Comparison of ENCODE assay signal across 12 cellular contexts in genomic region chr4:8168232-8168631, GRCh38. TPM values are rescaled to one million over a fixed set of nuclear protein-coding genes. Genes with fewer than 3 reads are reported as not detected.
DNase-seq lines count a peak whose midpoint lies in the region; ATAC-seq, FAIRE-seq and TF ChIP-seq lines count a peak whose summit lies in the region.
"Had no signal": no experiment of that assay in that cellular context is flagged by ENCODE, and none has a peak within 500 bp of the region (broad histone marks: within the 10 kb centered on the region; RNA-seq: fewer than 3 reads in every experiment).

No MANE protein-coding gene starts in this region.

- no peak for ATAC-seq in HepG2
- no peak for ATAC-seq in foreskin keratinocyte
- no peak for ATAC-seq in HG03095 (IDR thresholded peaks at IDR 0.05; ENCODE audit: unreplicated experiment)
- no peak for ATAC-seq in HG03442 (IDR thresholded peaks at IDR 0.05; ENCODE audit: unreplicated experiment)
- no peak for ATAC-seq in GM19455 (IDR thresholded peaks at IDR 0.05; ENCODE audit: unreplicated experiment)
- ATAC-seq: stimulated activated effector memory CD8-positive, alpha-beta T cell treated with anti-CD3 and anti-CD28 coated beads, Interleukin-12 subunit alpha, Interleukin-12 subunit beta, amount 100 ng/mL, for 72 hours had no signal

- no peaks in the 10 kb centered on the region for H3K4me1 ChIP-seq in liver (ENCODE audit: control insufficient read depth in 4 of 4, insufficient read depth in 4 of 4, low read length in 3 of 4)
- no peaks in the 10 kb centered on the region for H3K4me1 ChIP-seq in HepG2 (ENCODE audit: insufficient read depth, low read length)
- no peaks in the 10 kb centered on the region for H3K4me1 ChIP-seq in adrenal gland (replicated peaks in 1 of 2)
- H3K4me1 ChIP-seq in foreskin keratinocyte: peaks cover 9% of the 10 kb centered on the region

- TF ChIP-seq EP300 in HepG2 (IDR thresholded peaks at IDR 0.05; ENCODE audit: low read depth in 2 of 2, low read length in 2 of 2) (no peak), HepG2 (CRISPR knock-in tag; IDR thresholded peaks at IDR 0.05; ENCODE audit: borderline replicate concordance) (no peak)

- no peaks in the 10 kb centered on the region for H3K27me3 ChIP-seq in liver (ENCODE audit: control insufficient read depth in 4 of 4, insufficient read depth in 4 of 4, low read length in 3 of 4)
- peaks cover 8 to 52% of the 10 kb centered on the region in 2 experiments; a peak in 3 of 5 replicates for H3K27me3 ChIP-seq in HepG2 (ENCODE audit: control insufficient read depth in 1 of 2, insufficient read depth in 2 of 2, low read length in 2 of 2)
- no peaks in the 10 kb centered on the region for H3K27me3 ChIP-seq in adrenal gland
- peaks cover 5% of the 10 kb centered on the region for H3K27me3 ChIP-seq in foreskin keratinocyte

- FAIRE-seq in HepG2 (lab: Jason Lieb, UNC): no peak

- TF ChIP-seq RAD21 in liver (IDR thresholded peaks at IDR 0.05): no peak
- TF ChIP-seq RAD21 in HepG2 (CRISPR knock-in tag; IDR thresholded peaks at IDR 0.05): no peak

- BruUV-seq in HepG2 (replicated peaks; lab: Mats Ljungman, UMichigan): no TSS peak

- intact Hi-C loops in HepG2 (cut with micrococcal nuclease; ENCODE audit: unreplicated experiment): no loop called here
- intact Hi-C loops in adrenal gland (cut with DNase I): loop anchor here in 1 of 2 donors (10.0 kb wide), 1 partner anchor 257 kb away; no protein-coding TSS in a partner anchor

- H3K36me3 ChIP-seq in liver (ENCODE audit: control insufficient read depth in 4 of 4, insufficient read depth in 3 of 4, low read depth in 1 of 4, low read length in 3 of 4) (no peaks in the 10 kb centered on the region), HepG2 (replicated peaks in 1 of 2; ENCODE audit: control insufficient read depth in 1 of 2, insufficient read depth in 2 of 2, low read length in 2 of 2) (no peaks in the 10 kb centered on the region), adrenal gland (replicated peaks in 1 of 2) (no peaks in the 10 kb centered on the region)

- no peak for TF ChIP-seq POLR2A in HepG2 (IDR thresholded peaks at IDR 0.05; ENCODE audit: insufficient read depth in 1 of 2, low read depth in 2 of 2, low read length in 2 of 2)
- TF ChIP-seq POLR2A in adrenal gland (IDR thresholded peaks at IDR 0.05): no peak

- H4K20me1 ChIP-seq in HepG2 (ENCODE audit: insufficient read depth, low read length): no peaks in the 10 kb centered on the region

- no peak for DNase-seq in HepG2 (ENCODE audit: low spot score)
- DNase-seq in adrenal gland: no peak
- no peak for DNase-seq in foreskin keratinocyte
- no peak for DNase-seq in stimulated activated CD4-positive, alpha-beta T cell treated with anti-CD3 and anti-CD28 coated beads, Interleukin-2, amount 100 ng/mL, for 48 hours
- DNase-seq: activated CD4-positive, alpha-beta T cell treated with anti-CD3 and anti-CD28 coated beads, Interleukin-2, amount 50 U/mL, for 1 hour; activated naive CD4-positive, alpha-beta T cell treated with anti-CD3 and anti-CD28 coated beads, Interleukin-2, amount 50 U/mL, for 16 hours; stimulated activated CD4-positive, alpha-beta T cell treated with anti-CD3 and anti-CD28 coated beads, Interleukin-12 subunit alpha, Interleukin-12 subunit beta, amount 100 ng/mL, for 4 hours had no signal

- POLR2A ChIA-PET in HepG2 (lab: Yijun Ruan, JAX): no interaction called here

- peak overlapping the region in 1 of 2 donors; percentile 16 for H3K27ac ChIP-seq in liver (ENCODE audit: low read depth in 1 of 2, low read length in 2 of 2)
- no peak overlapping the region for H3K27ac ChIP-seq in HepG2 (ENCODE audit: extremely low read length, insufficient read depth, low read length)
- peak overlapping the region in 1 of 5 donors; percentile 83 for H3K27ac ChIP-seq in adrenal gland
- H3K27ac ChIP-seq in foreskin keratinocyte: no peak overlapping the region

- H2AFZ ChIP-seq in HepG2 (ENCODE audit: low read length): no peak overlapping the region

- H3K4me3 ChIP-seq in liver (ENCODE audit: low read depth in 1 of 3, low read length in 3 of 3): no peak overlapping the region
- H3K4me3 ChIP-seq in HepG2 (replicated peaks in 1 of 3; ENCODE audit: insufficient read depth in 1 of 3, low read depth in 2 of 3, low read length in 3 of 3): no peak overlapping the region
- H3K4me3 ChIP-seq in adrenal gland: no peak overlapping the region

- H3K9ac ChIP-seq in liver (ENCODE audit: low read depth in 1 of 2, low read length in 2 of 2) (no peak overlapping the region), HepG2 (ENCODE audit: insufficient read depth, low read depth, low read length) (no peak overlapping the region)

- in situ Hi-C loops in HepG2 (cut with HindIII; ENCODE audit: extremely low pct_ligation_motif_present, low pct_unique_long_range_greater_than_20kb): loop anchor here (10.0 kb wide), 1 partner anchor 237 kb away; no protein-coding TSS in a partner anchor

- H3K9me3 ChIP-seq in liver (ENCODE audit: control insufficient read depth in 4 of 4, low read length in 3 of 4) (peaks cover 2 to 8% (median 6%) of the 10 kb centered on the region in 4 donors), HepG2 (ENCODE audit: low read length) (peaks cover 5% of the 10 kb centered on the region; the same call in 1 of the 2 replicates), adrenal gland (replicated peaks in 1 of 3) (no peaks in the 10 kb centered on the region)

- TF ChIP-seq CTCF in liver (IDR thresholded peaks at IDR 0.05; ENCODE audit: low read depth, low read length, missing input control): peak; percentile 33
- TF ChIP-seq CTCF in HepG2 (CRISPR knock-in tag; IDR thresholded peaks at IDR 0.05): no peak
- TF ChIP-seq CTCF in adrenal gland (IDR thresholded peaks at IDR 0.05): peak in 5 of 6 experiments; percentile 33 to 56 (median 44)
- TF ChIP-seq CTCF in foreskin keratinocyte (conservative IDR thresholded peaks at IDR 0.05): peak; percentile 54

- no peaks in the 10 kb centered on the region for H3K79me2 ChIP-seq in HepG2 (ENCODE audit: insufficient read depth, low read length)

- H3K4me2 ChIP-seq in HepG2 (ENCODE audit: low read depth, low read length): no peak overlapping the region

- CTCF ChIA-PET in HepG2 (lab: Yijun Ruan, JAX; ENCODE audit: low intra/inter-chr PET ratio, low total read pairs): no interaction called here

- 93% methylated on average over 1 of the region's 1 CpG for WGBS in liver
- 75% methylated on average over 1 of the region's 1 CpG for WGBS in HepG2 (ENCODE audit: low lambda C conversion rate)
- WGBS in adrenal gland, 4 donors: 86 to 100% (median 95%) methylated on average over 1 of the region's 1 CpG

RNA-seq across cellular contexts. Expression of gene ABLIM2, which starts 9.6 kb away (rescaled TPM):
- total RNA-seq in liver (1 to 10 TPM in 1 of 2 donors, under 1 TPM in 1; 0.75 to 2.5 TPM), HepG2 (2016; rRNA removed; fragmentation: Illumina TruSeq; extraction: Trizol) (0.18 and 0.20 TPM in 2 replicates), adrenal gland (10 to 100 TPM in 7 of 8 donors, 1 to 10 TPM in 1; 9.9 to 31.2 (median 17.6) TPM), foreskin keratinocyte (0.39 and 0.85 TPM in 2 replicates)
- polyA plus RNA-seq in liver (under 1 TPM; 0.92 to 0.93 TPM), HepG2 (2011; rRNA removed) (0.37 and 0.42 TPM in 2 replicates), adrenal gland (10 to 100 TPM in 2 of 3 donors, 1 to 10 TPM in 1; 5.8 to 14.1 (median 10.5) TPM), foreskin keratinocyte (0.33 and 0.49 TPM in 2 replicates)
- not detected in 2 replicates for total RNA-seq in HepG2 (2016; cell fraction: cytosol; rRNA removed; fragmentation: Illumina TruSeq; extraction: Trizol; ENCODE audit: low read depth)
- total RNA-seq in HepG2 (2016; cell fraction: insoluble cytoplasmic fraction; rRNA removed; fragmentation: Illumina TruSeq; extraction: Trizol): not detected in 2 replicates
- not detected in 2 replicates for total RNA-seq in HepG2 (2016; cell fraction: membrane; rRNA removed; fragmentation: Illumina TruSeq; extraction: Trizol)
- total RNA-seq in HepG2 (2016; cell fraction: nucleus; rRNA removed; fragmentation: Illumina TruSeq; extraction: Trizol): not detected in 2 replicates
- polyA plus RNA-seq in HepG2 (2011; cell fraction: cytosol; rRNA removed): 0.35 and 0.46 TPM in 2 replicates
- 0.33 and 0.34 TPM in 2 replicates for polyA plus RNA-seq in HepG2 (2011; cell fraction: nucleus; rRNA removed)
- 0.15 and 0.24 TPM in 2 replicates for polyA plus RNA-seq in HepG2 (2012)
- not detected in 2 replicates for polyA plus RNA-seq in HepG2 (2016; cell fraction: cytosol; fragmentation: Illumina TruSeq; extraction: Trizol; ENCODE audit: low read depth)
- not detected in 2 replicates for polyA plus RNA-seq in HepG2 (2016; cell fraction: insoluble cytoplasmic fraction; fragmentation: Illumina TruSeq; extraction: Trizol; ENCODE audit: low read depth)
- 0.11 TPM in 1 of 2 replicates, not detected in the other for polyA plus RNA-seq in HepG2 (2016; cell fraction: membrane; fragmentation: Illumina TruSeq; extraction: Trizol; ENCODE audit: low read depth)
- polyA plus RNA-seq in HepG2 (2016; cell fraction: nucleus; fragmentation: Illumina TruSeq; extraction: Trizol; ENCODE audit: insufficient read depth, low read depth): not detected in 2 replicates
- 2.2 and 7.6 TPM in 2 replicates for polyA minus RNA-seq in HepG2 (2011; rRNA and poly(A)+ RNA removed; ENCODE audit: low replicate concordance)
- 0.49 TPM in 1 of 2 replicates, not detected in the other for polyA minus RNA-seq in HepG2 (2011; cell fraction: cytosol; rRNA and poly(A)+ RNA removed)
- polyA minus RNA-seq in HepG2 (2011; cell fraction: nucleus; rRNA and poly(A)+ RNA removed): 0.12 and 0.52 TPM in 2 replicates

RNA-seq across cellular contexts. Expression of gene SH3TC1, which starts 30.9 kb away (rescaled TPM):
- 10 to 100 TPM; 28.8 to 34.6 TPM for total RNA-seq in liver
- 10 to 100 TPM in 1 of 2 donors, 1 to 10 TPM in 1; 6.5 to 22.8 TPM for polyA plus RNA-seq in liver
- total RNA-seq in HepG2 (2016; rRNA removed; fragmentation: Illumina TruSeq; extraction: Trizol): 10.1 and 14.9 TPM in 2 replicates
- total RNA-seq in HepG2 (2016; cell fraction: cytosol; rRNA removed; fragmentation: Illumina TruSeq; extraction: Trizol; ENCODE audit: low read depth): 1.8 and 3.0 TPM in 2 replicates
- 7.9 and 17.3 TPM in 2 replicates for total RNA-seq in HepG2 (2016; cell fraction: insoluble cytoplasmic fraction; rRNA removed; fragmentation: Illumina TruSeq; extraction: Trizol)
- total RNA-seq in HepG2 (2016; cell fraction: membrane; rRNA removed; fragmentation: Illumina TruSeq; extraction: Trizol): 5.6 and 6.2 TPM in 2 replicates
- 22.7 and 23.6 TPM in 2 replicates for total RNA-seq in HepG2 (2016; cell fraction: nucleus; rRNA removed; fragmentation: Illumina TruSeq; extraction: Trizol)
- 21.8 and 27.0 TPM in 2 replicates for polyA plus RNA-seq in HepG2 (2011; rRNA removed)
- 12.1 and 19.8 TPM in 2 replicates for polyA plus RNA-seq in HepG2 (2011; cell fraction: cytosol; rRNA removed)
- 113 and 146 TPM in 2 replicates for polyA plus RNA-seq in HepG2 (2011; cell fraction: nucleus; rRNA removed)
- 12.2 and 22.6 TPM in 2 replicates for polyA plus RNA-seq in HepG2 (2012)
- polyA plus RNA-seq in HepG2 (2016; cell fraction: cytosol; fragmentation: Illumina TruSeq; extraction: Trizol; ENCODE audit: low read depth): 1.3 and 1.5 TPM in 2 replicates
- 6.1 and 6.6 TPM in 2 replicates for polyA plus RNA-seq in HepG2 (2016; cell fraction: insoluble cytoplasmic fraction; fragmentation: Illumina TruSeq; extraction: Trizol; ENCODE audit: low read depth)
- polyA plus RNA-seq in HepG2 (2016; cell fraction: membrane; fragmentation: Illumina TruSeq; extraction: Trizol; ENCODE audit: low read depth): 2.1 and 2.8 TPM in 2 replicates
- 26.5 and 29.7 TPM in 2 replicates for polyA plus RNA-seq in HepG2 (2016; cell fraction: nucleus; fragmentation: Illumina TruSeq; extraction: Trizol; ENCODE audit: insufficient read depth, low read depth)
- 12.4 and 67.5 TPM in 2 replicates for polyA minus RNA-seq in HepG2 (2011; rRNA and poly(A)+ RNA removed; ENCODE audit: low replicate concordance)
- 18.2 and 19.5 TPM in 2 replicates for polyA minus RNA-seq in HepG2 (2011; cell fraction: cytosol; rRNA and poly(A)+ RNA removed)
- 76.5 and 77.0 TPM in 2 replicates for polyA minus RNA-seq in HepG2 (2011; cell fraction: nucleus; rRNA and poly(A)+ RNA removed)
- 10 to 100 TPM; 17.2 to 58.7 (median 26.3) TPM for total RNA-seq in adrenal gland
- polyA plus RNA-seq in adrenal gland: 10 to 100 TPM in 2 of 3 donors, 1 to 10 TPM in 1; 1.5 to 28.0 (median 19.8) TPM
- total RNA-seq in foreskin keratinocyte: 18.7 and 30.1 TPM in 2 replicates
- 11.2 and 16.7 TPM in 2 replicates for polyA plus RNA-seq in foreskin keratinocyte
